In the genomic region with DNA sequence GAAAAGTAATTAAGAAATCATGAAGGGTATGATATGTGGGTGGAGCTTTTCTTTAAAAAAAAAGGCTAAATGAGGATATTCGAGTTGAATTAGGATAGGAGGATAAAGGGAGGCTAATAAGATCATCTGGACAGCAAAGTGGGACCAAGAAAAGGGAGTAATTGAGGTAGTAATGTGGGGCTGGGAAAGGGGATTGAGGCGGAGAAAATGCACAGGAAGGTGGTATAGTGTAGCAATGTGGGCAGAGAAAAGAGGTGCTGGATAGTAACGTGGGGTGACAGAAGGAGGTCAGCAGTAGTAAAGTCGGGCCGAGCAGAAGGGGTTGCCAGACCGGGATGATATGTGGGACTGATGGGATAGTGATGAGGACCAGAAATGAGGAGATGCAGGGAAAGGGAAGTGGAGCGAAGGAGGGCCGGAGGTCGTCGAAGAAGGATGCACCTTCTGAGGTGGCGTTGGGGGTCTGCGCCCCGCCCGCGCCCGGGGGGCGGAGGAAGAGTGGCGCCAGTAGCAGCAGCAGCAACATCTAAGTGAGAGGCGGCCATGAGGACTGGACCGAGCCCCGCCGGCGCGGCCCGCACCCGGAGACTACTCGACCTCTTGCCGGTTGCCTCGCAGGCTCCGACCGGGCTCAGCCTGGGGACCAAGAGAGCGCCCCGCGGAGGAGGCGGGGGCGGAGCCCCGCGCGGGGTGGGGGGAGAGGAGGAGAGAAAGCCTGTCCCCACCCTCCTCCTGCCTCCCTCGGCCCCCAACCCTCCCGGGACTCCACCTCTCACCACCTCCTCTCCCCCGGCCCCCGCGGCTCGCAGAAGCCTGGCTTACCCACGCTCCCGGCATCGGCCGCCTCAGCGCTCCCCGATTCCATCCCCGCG, we compare ENCODE assay signal across 1 cellular context.
TF ChIP-seq lines count a peak whose summit lies in the region.

No MANE protein-coding gene starts in this region.

TF ChIP-seq in H1, 55 proteins besides CTCF, POLR2A, EP300 and RAD21:
- TF ChIP-seq POLR2AphosphoS5 (IDR thresholded peaks at IDR 0.05; ENCODE audit: low read depth, low read length) = peak; percentile 35; the same call in 1 of the 2 replicates
- peak; percentile 58; the same call in 1 of the 2 replicates for TF ChIP-seq YY1 (IDR thresholded peaks at IDR 0.05; ENCODE audit: low read depth, low read length)
- no peak for TF ChIP-seq SIX5 (IDR thresholded peaks at IDR 0.05; ENCODE audit: low read depth, low read length)
- TF ChIP-seq KDM4A (IDR thresholded peaks at IDR 0.05; ENCODE audit: low read depth, low read length, severe bottlenecking) = peak; percentile 82
- TF ChIP-seq SIN3A (conservative IDR thresholded peaks at IDR 0.05 in 1 of 2, IDR thresholded peaks at IDR 0.05 in 1 of 2; ENCODE audit: low read depth in 1 of 2, low read length in 2 of 2) = 0 out of 4 replicates have a peak, but pooled peaks have one; percentile 43 to 53
- TF ChIP-seq JUND (IDR thresholded peaks at IDR 0.05; ENCODE audit: low read length) = no peak
- no peak for TF ChIP-seq MAFK (IDR thresholded peaks at IDR 0.05; ENCODE audit: low read depth, low read length)
- peak; percentile 73; the same call in 1 of the 2 replicates for TF ChIP-seq EGR1 (IDR thresholded peaks at IDR 0.05; ENCODE audit: borderline replicate concordance, low read depth, low read length)
TF ChIP-seq in H1: peak in this region for 5.
